In genomic region chr19:47272448-47273312, GRCh38 we compare ENCODE assay signal across 8 cellular contexts. TPM values are rescaled to one million over a fixed set of nuclear protein-coding genes. Genes with fewer than 3 reads are reported as not detected.
DNase-seq lines count a peak whose midpoint lies in the region; ATAC-seq and TF ChIP-seq lines count a peak whose summit lies in the region.

No MANE protein-coding gene starts in this region.

- peak overlapping the region; percentile 93; the same call in 1 of the 2 replicates for H3K27ac ChIP-seq in HUES6 (ENCODE audit: low read depth, low read length)
- peak overlapping the region; percentile 75 to 99 (median 97) for H3K27ac ChIP-seq in adrenal gland
- H3K27ac ChIP-seq in iPS-20b (ENCODE audit: low read length) = no peak overlapping the region

- TF ChIP-seq CTCF in Calu3 (IDR thresholded peaks at IDR 0.05; ENCODE audit: unreplicated experiment) (no peak), adrenal gland (IDR thresholded peaks at IDR 0.05) (peak in 1 of 6 experiments; percentile 16)

- ATAC-seq in HG02885 (IDR thresholded peaks at IDR 0.05; ENCODE audit: poor library complexity, unreplicated experiment) (no peak), GM18517 (IDR thresholded peaks at IDR 0.05; ENCODE audit: unreplicated experiment) (no peak)

- TF ChIP-seq POLR2A in adrenal gland (IDR thresholded peaks at IDR 0.05) = no peak

- peak overlapping the region; percentile 90 for H3K4me3 ChIP-seq in HUES6 (ENCODE audit: low read depth, low read length)
- peak overlapping the region; percentile 0 to 67 (median 48) for H3K4me3 ChIP-seq in adrenal gland
- H3K4me3 ChIP-seq in iPS-20b (ENCODE audit: low read length) = peak overlapping the region; percentile 88

- H3K4me3 Mint-ChIP-seq in Calu3 (ENCODE audit: low read depth, unreplicated experiment) = peak overlapping the region; percentile 94

- peaks cover 68% of the 10 kb centered on the region for H3K36me3 Mint-ChIP-seq in Calu3 (ENCODE audit: insufficient read depth, unreplicated experiment)

- H3K4me1 Mint-ChIP-seq in Calu3 (ENCODE audit: low read depth, unreplicated experiment) = peaks cover 13% of the 10 kb centered on the region

- peak overlapping the region; percentile 91 for H3K9ac ChIP-seq in HUES6 (ENCODE audit: low read length)
- peak overlapping the region; percentile 93; the same call in 1 of the 2 replicates for H3K9ac ChIP-seq in iPS-20b (ENCODE audit: low read depth, low read length)

- CTCF ChIA-PET in Calu3 (lab: Charles Lee) = interaction anchor here (0.5 to 0.7 kb wide), 2 partner anchors 32 to 288 kb away, joined by 3 to 4 read pairs; no protein-coding TSS in a partner anchor

- no TSS peak for BruUV-seq in Calu3 (replicated peaks; lab: Mats Ljungman, UMichigan)

- 37 to 63% (median 43%) methylated on average over 25 to 42 of the region's 42 CpGs for WGBS in adrenal gland, 4 donors

- H3K36me3 ChIP-seq in HUES6 (ENCODE audit: control insufficient read depth, insufficient read depth, low read length) (peaks cover 29% of the 10 kb centered on the region), adrenal gland (replicated peaks in 1 of 2) (peaks cover 0 to 27% of the 10 kb centered on the region in 2 donors), iPS-20b (ENCODE audit: insufficient read depth, low read depth, low read length) (peaks cover 18% of the 10 kb centered on the region)

- H3K9me3 ChIP-seq in HUES6 (ENCODE audit: control insufficient read depth, insufficient read depth, low read depth, low read length) = no peaks in the 10 kb centered on the region
- H3K9me3 ChIP-seq in adrenal gland (replicated peaks in 1 of 3) = no peaks in the 10 kb centered on the region
- H3K9me3 ChIP-seq in iPS-20b (ENCODE audit: insufficient read depth, low read depth, low read length) = no peaks in the 10 kb centered on the region

- H3K27ac Mint-ChIP-seq in Calu3 (ENCODE audit: unreplicated experiment) = peak overlapping the region; percentile 95

- DNase-seq in Calu3 (no peak), adrenal gland (peak; percentile 36 to 89 (median 83)), cerebellum (ENCODE audit: low spot score) (no peak)
- peak; percentile 22 for DNase-seq in stimulated activated CD8-positive, alpha-beta memory T cell treated with anti-CD3 and anti-CD28 coated beads, Interleukin-12 subunit alpha, Interleukin-12 subunit beta, amount 100 ng/mL, for 1 hour (ENCODE audit: low read depth)

- H3K27me3 ChIP-seq in HUES6 (ENCODE audit: control insufficient read depth, insufficient read depth, low read length) = peaks cover 11% of the 10 kb centered on the region
- no peaks in the 10 kb centered on the region for H3K27me3 ChIP-seq in adrenal gland
- peaks cover 15% of the 10 kb centered on the region for H3K27me3 ChIP-seq in iPS-20b (ENCODE audit: insufficient read depth, low read length)

- intact Hi-C loops in Calu3 (cut with micrococcal nuclease; ENCODE audit: unreplicated experiment) (loop anchor here (2.0 kb wide), 1 partner anchor 14 kb away; no protein-coding TSS in a partner anchor), adrenal gland (cut with DNase I) (no loop called here)

- H3K4me1 ChIP-seq in HUES6 (ENCODE audit: control insufficient read depth, insufficient read depth, low read length) (peaks cover 16% of the 10 kb centered on the region), adrenal gland (replicated peaks in 1 of 2) (peaks cover 21 to 26% of the 10 kb centered on the region in 2 donors), iPS-20b (ENCODE audit: insufficient read depth, low read length) (peaks cover 6% of the 10 kb centered on the region; the same call in 1 of the 2 replicates)

- H3K27me3 Mint-ChIP-seq in Calu3 (ENCODE audit: unreplicated experiment) = no peaks in the 10 kb centered on the region

- H3K9me3 Mint-ChIP-seq in Calu3 (ENCODE audit: low read depth, unreplicated experiment) = no peaks in the 10 kb centered on the region

RNA-seq across cellular contexts. Expression of gene INAFM1, which starts 2.0 kb away (rescaled TPM):
- total RNA-seq in Calu3 (2022) = 12.9 and 13.9 TPM in 2 replicates
- total RNA-seq in adrenal gland = 100 to 1,000 TPM in 1 of 8 donors, 10 to 100 TPM in 7; 18.1 to 183 (median 66.7) TPM
- polyA plus RNA-seq in adrenal gland = 100 to 1,000 TPM in 1 of 3 donors, 10 to 100 TPM in 1, 1 to 10 TPM in 1; 7.8 to 144 (median 62.0) TPM
- total RNA-seq in cerebellum = 3.0 TPM

RNA-seq across cellular contexts. Expression of gene CCDC9, which starts 16.4 kb away (rescaled TPM):
- 38.2 and 39.1 TPM in 2 replicates for total RNA-seq in Calu3 (2022)
- total RNA-seq in adrenal gland = 10 to 100 TPM; 12.8 to 52.9 (median 32.5) TPM
- 10 to 100 TPM; 23.2 to 86.5 (median 31.8) TPM for polyA plus RNA-seq in adrenal gland
- 6.4 TPM for total RNA-seq in cerebellum

RNA-seq across cellular contexts. Expression of gene C5AR1, which starts 37.0 kb away (rescaled TPM):
- 6.2 and 11.9 TPM in 2 replicates for total RNA-seq in Calu3 (2022)
- total RNA-seq in adrenal gland = 10 to 100 TPM in 7 of 8 donors, under 1 TPM in 1; 0.91 to 34.8 (median 20.1) TPM
- 1 to 10 TPM; 3.2 to 7.9 (median 3.9) TPM for polyA plus RNA-seq in adrenal gland
- total RNA-seq in cerebellum = 0.54 TPM

RNA-seq across cellular contexts. Expression of gene BBC3, which starts 41.7 kb away (rescaled TPM):
- total RNA-seq in Calu3 (2022) (8.6 and 9.8 TPM in 2 replicates), adrenal gland (10 to 100 TPM in 4 of 8 donors, 1 to 10 TPM in 4; 1.7 to 17.9 (median 10.1) TPM), cerebellum (2.2 TPM)
- 1 to 10 TPM in 2 of 3 donors, under 1 TPM in 1; 0.27 to 8.4 (median 4.4) TPM for polyA plus RNA-seq in adrenal gland

RNA-seq across cellular contexts. Expression of gene C5AR2, which starts 59.3 kb away (rescaled TPM):
- total RNA-seq in Calu3 (2022) (0.31 TPM in 1 of 2 replicates, not detected in the other), adrenal gland (1 to 10 TPM in 7 of 8 donors, under 1 TPM in 1; 0.42 to 4.4 (median 2.6) TPM), cerebellum (0.18 TPM)
- 1 to 10 TPM in 1 of 3 donors, under 1 TPM in 2; 0.37 to 1.1 (median 0.57) TPM for polyA plus RNA-seq in adrenal gland

Comparison
In these comparisons a context has a peak if more than half of its experiments do, and no peak if none do; other contexts are left out.
1. DNase-seq: peak in adrenal gland (7 of 7) and stimulated activated CD8-positive, alpha-beta memory T cell treated with anti-CD3 and anti-CD28 coated beads, Interleukin-12 subunit alpha, Interleukin-12 subunit beta, amount 100 ng/mL, for 1 hour (single experiment); none in Calu3 (single experiment) and cerebellum (single experiment).
2. Peak in every context shown above with its lines, with median percentiles within 50 percentile points of each other: H3K4me3 ChIP-seq.